18 cellular contexts compared by ENCODE assay signal in genomic region chr15:61159901-61160300, GRCh38.
"Had no signal": no experiment of that assay in that cellular context is flagged by ENCODE, and none has a peak within 500 bp of the region (broad histone marks: within the 10 kb centered on the region; RNA-seq: fewer than 3 reads in every experiment).

No MANE protein-coding gene starts in this region.

- H3K36me3 Mint-ChIP-seq: activated CD4-positive, alpha-beta memory T cell treated with anti-CD3 and anti-CD28 coated beads for 36 hours; activated naive CD8-positive, alpha-beta T cell treated with anti-CD3 and anti-CD28 coated beads, Interleukin-2, amount 10 ng/mL, durations not matched to agents 7 days and 5 days; memory B cell; natural killer cell treated with Interleukin-12 subunit alpha and Interleukin-12 subunit beta and Interleukin-15 and Interleukin-18, amount 100 ng/mL, for 72 hours; stimulated activated naive B cell treated with anti-CD40 and anti-IgM and Interleukin-4, amounts not matched to agents 10 μg/mL and 1 μg/mL and 100 μg/mL, for 72 hours had no signal

- DNase-seq: activated B cell treated with CpG ODN at 0.5 μM for 24 hours; activated CD4-positive, alpha-beta memory T cell treated with anti-CD3 and anti-CD28 coated beads for 36 hours; activated CD4-positive, alpha-beta T cell treated with anti-CD3 and anti-CD28 coated beads for 36 hours; activated naive CD4-positive, alpha-beta T cell treated with Interleukin-2 at 50 U/mL for 16 hours; activated naive CD8-positive, alpha-beta T cell treated with anti-CD3 and anti-CD28 coated beads, Interleukin-2, amount 10 ng/mL, durations not matched to agents 7 days and 5 days; activated T-cell treated with anti-CD3 and anti-CD28 coated beads, Interleukin-2, amount 50 U/mL, for 48 hours; amniotic stem cell; endodermal cell; heart left ventricle; left colon; retina; stimulated activated CD4-positive, alpha-beta T cell treated with anti-CD3 and anti-CD28 coated beads, Interleukin-2, amount 100 ng/mL, for 48 hours; stimulated activated CD8-positive, alpha-beta memory T cell treated with anti-CD3 and anti-CD28 coated beads, Interleukin-4, amount 100 ng/mL, for 48 hours; stimulated activated naive B cell treated with anti-CD40 and anti-IgM and Interleukin-4, amounts not matched to agents 10 μg/mL and 1 μg/mL and 100 μg/mL, for 72 hours; transverse colon had no signal

- H3K27ac Mint-ChIP-seq: activated B cell treated with CpG ODN at 0.5 μM for 24 hours; activated CD4-positive, alpha-beta memory T cell treated with anti-CD3 and anti-CD28 coated beads for 36 hours; activated CD4-positive, alpha-beta T cell treated with anti-CD3 and anti-CD28 coated beads for 36 hours; activated naive CD8-positive, alpha-beta T cell treated with anti-CD3 and anti-CD28 coated beads, Interleukin-2, amount 10 ng/mL, durations not matched to agents 7 days and 5 days; endodermal cell; memory B cell; natural killer cell treated with Interleukin-12 subunit alpha and Interleukin-12 subunit beta and Interleukin-15 and Interleukin-18, amount 100 ng/mL, for 72 hours; progenitor cell of endocrine pancreas; stimulated activated naive B cell treated with anti-CD40 and anti-IgM and Interleukin-4, amounts not matched to agents 10 μg/mL and 1 μg/mL and 100 μg/mL, for 72 hours had no signal

- H3K9me3 Mint-ChIP-seq: activated B cell treated with CpG ODN at 0.5 μM for 24 hours; activated CD4-positive, alpha-beta memory T cell treated with anti-CD3 and anti-CD28 coated beads for 36 hours; activated naive CD8-positive, alpha-beta T cell treated with anti-CD3 and anti-CD28 coated beads, Interleukin-2, amount 10 ng/mL, durations not matched to agents 7 days and 5 days; memory B cell; natural killer cell treated with Interleukin-12 subunit alpha and Interleukin-12 subunit beta and Interleukin-15 and Interleukin-18, amount 100 ng/mL, for 72 hours; stimulated activated naive B cell treated with anti-CD40 and anti-IgM and Interleukin-4, amounts not matched to agents 10 μg/mL and 1 μg/mL and 100 μg/mL, for 72 hours had no signal

- H3K27me3 Mint-ChIP-seq: progenitor cell of endocrine pancreas had no signal

- H3K4me1 Mint-ChIP-seq: activated B cell treated with CpG ODN at 0.5 μM for 24 hours; activated CD4-positive, alpha-beta T cell treated with anti-CD3 and anti-CD28 coated beads for 36 hours; activated naive CD8-positive, alpha-beta T cell treated with anti-CD3 and anti-CD28 coated beads, Interleukin-2, amount 10 ng/mL, durations not matched to agents 7 days and 5 days; memory B cell; stimulated activated naive B cell treated with anti-CD40 and anti-IgM and Interleukin-4, amounts not matched to agents 10 μg/mL and 1 μg/mL and 100 μg/mL, for 72 hours had no signal

- ATAC-seq: activated CD4-positive, alpha-beta T cell treated with anti-CD3 and anti-CD28 coated beads for 36 hours; heart left ventricle; left colon; natural killer cell treated with Interleukin-12 subunit alpha and Interleukin-12 subunit beta and Interleukin-15 and Interleukin-18, amount 100 ng/mL, for 72 hours; stimulated activated naive B cell treated with anti-CD40 and anti-IgM and Interleukin-4, amounts not matched to agents 10 μg/mL and 1 μg/mL and 100 μg/mL, for 72 hours had no signal

- H3K4me3 Mint-ChIP-seq: activated B cell treated with CpG ODN at 0.5 μM for 24 hours; activated CD4-positive, alpha-beta memory T cell treated with anti-CD3 and anti-CD28 coated beads for 36 hours; activated CD4-positive, alpha-beta T cell treated with anti-CD3 and anti-CD28 coated beads for 36 hours; activated naive CD8-positive, alpha-beta T cell treated with anti-CD3 and anti-CD28 coated beads, Interleukin-2, amount 10 ng/mL, durations not matched to agents 7 days and 5 days; endodermal cell; memory B cell; natural killer cell treated with Interleukin-12 subunit alpha and Interleukin-12 subunit beta and Interleukin-15 and Interleukin-18, amount 100 ng/mL, for 72 hours; stimulated activated naive B cell treated with anti-CD40 and anti-IgM and Interleukin-4, amounts not matched to agents 10 μg/mL and 1 μg/mL and 100 μg/mL, for 72 hours had no signal
